Comparison of ENCODE assay signal across 8 cellular contexts in genomic region chr19:1072371-1073015, GRCh38. TPM values are rescaled to one million over a fixed set of nuclear protein-coding genes. Genes with fewer than 3 reads are reported as not detected.
DNase-seq lines count a peak whose midpoint lies in the region; ATAC-seq and TF ChIP-seq lines count a peak whose summit lies in the region.
"Had no signal": no experiment of that assay in that cellular context is flagged by ENCODE, and none has a peak within 500 bp of the region (broad histone marks: within the 10 kb centered on the region; RNA-seq: fewer than 3 reads in every experiment).

No MANE protein-coding gene starts in this region.

- intact Hi-C loops in activated CD4-positive, alpha-beta T cell treated with anti-CD3 and anti-CD28 coated beads for 36 hours (cut with DNase I, micrococcal nuclease) = no loop called here

- H3K27me3 Mint-ChIP-seq in activated CD4-positive, alpha-beta T cell treated with anti-CD3 and anti-CD28 coated beads for 36 hours = no peaks in the 10 kb centered on the region
- peaks cover 50% of the 10 kb centered on the region for H3K27me3 Mint-ChIP-seq in nephron progenitor cell (ENCODE audit: low read depth, poor library complexity)

- POLR2A ChIA-PET in activated CD4-positive, alpha-beta T cell treated with anti-CD3 and anti-CD28 coated beads for 36 hours (lab: Charles Lee) = interaction anchor here (1.2 kb wide), 1 partner anchor 45 kb away, joined by 3 read pairs; no protein-coding TSS in a partner anchor

- DNase-seq in activated CD4-positive, alpha-beta T cell treated with anti-CD3 and anti-CD28 coated beads for 36 hours = no peak
- no peak for DNase-seq in activated CD4-positive, alpha-beta T cell treated with anti-CD3 and anti-CD28 coated beads for 1 hour
- no peak for DNase-seq in nephron progenitor cell
- DNase-seq: activated CD4-positive, alpha-beta T cell treated with anti-CD3 and anti-CD28 coated beads for 4 hours; NCI-H1105 treated with DMSO at 0.1 percent for 48 hours; NCI-H526 treated with DMSO at 0.1 percent for 48 hours; SIG-M5 had no signal

- CTCF ChIA-PET in activated CD4-positive, alpha-beta T cell treated with anti-CD3 and anti-CD28 coated beads for 36 hours (lab: Charles Lee) = interaction anchor here (1.0 kb wide), 1 partner anchor 172 kb away, joined by 3 read pairs; no protein-coding TSS in a partner anchor

- peak overlapping the region; percentile 33 for H3K27ac Mint-ChIP-seq in activated CD4-positive, alpha-beta T cell treated with anti-CD3 and anti-CD28 coated beads for 36 hours
- no peak overlapping the region for H3K27ac Mint-ChIP-seq in nephron progenitor cell

- peaks cover 59% of the 10 kb centered on the region for H3K36me3 Mint-ChIP-seq in activated CD4-positive, alpha-beta T cell treated with anti-CD3 and anti-CD28 coated beads for 36 hours (ENCODE audit: low read depth)
- H3K36me3 Mint-ChIP-seq in nephron progenitor cell (ENCODE audit: low read depth) = peaks cover 6% of the 10 kb centered on the region

- peaks cover 59% of the 10 kb centered on the region for H3K4me1 Mint-ChIP-seq in activated CD4-positive, alpha-beta T cell treated with anti-CD3 and anti-CD28 coated beads for 36 hours
- peaks cover 18% of the 10 kb centered on the region for H3K4me1 Mint-ChIP-seq in nephron progenitor cell

- H3K4me3 Mint-ChIP-seq in activated CD4-positive, alpha-beta T cell treated with anti-CD3 and anti-CD28 coated beads for 36 hours = no peak overlapping the region
- peak overlapping the region; percentile 82 for H3K4me3 Mint-ChIP-seq in nephron progenitor cell

- no peak for TF ChIP-seq CTCF in nephron progenitor cell (IDR thresholded peaks at IDR 0.05)

- no peak for ATAC-seq in activated CD4-positive, alpha-beta T cell treated with anti-CD3 and anti-CD28 coated beads for 36 hours
- no peak for ATAC-seq in GM19351 (IDR thresholded peaks at IDR 0.05; ENCODE audit: unreplicated experiment)

- no peaks in the 10 kb centered on the region for H3K9me3 Mint-ChIP-seq in activated CD4-positive, alpha-beta T cell treated with anti-CD3 and anti-CD28 coated beads for 36 hours (ENCODE audit: low read depth)
- no peaks in the 10 kb centered on the region for H3K9me3 Mint-ChIP-seq in nephron progenitor cell

RNA-seq across cellular contexts. Expression of gene ARHGAP45, which starts 5.5 kb away (rescaled TPM):
- 100 to 1,000 TPM; 107 to 137 TPM for total RNA-seq in activated CD4-positive, alpha-beta T cell treated with anti-CD3 and anti-CD28 coated beads for 36 hours

RNA-seq across cellular contexts. Expression of gene POLR2E, which starts 22.7 kb away (rescaled TPM):
- 100 to 1,000 TPM; 171 to 229 TPM for total RNA-seq in activated CD4-positive, alpha-beta T cell treated with anti-CD3 and anti-CD28 coated beads for 36 hours

RNA-seq across cellular contexts. Expression of gene GPX4, which starts 31.3 kb away (rescaled TPM):
- 100 to 1,000 TPM; 192 to 218 TPM for total RNA-seq in activated CD4-positive, alpha-beta T cell treated with anti-CD3 and anti-CD28 coated beads for 36 hours

RNA-seq across cellular contexts. Expression of gene ABCA7, which starts 32.6 kb away (rescaled TPM):
- 10 to 100 TPM; 14.4 to 16.9 TPM for total RNA-seq in activated CD4-positive, alpha-beta T cell treated with anti-CD3 and anti-CD28 coated beads for 36 hours

RNA-seq across cellular contexts. Expression of gene CNN2, which starts 46.1 kb away (rescaled TPM):
- 100 to 1,000 TPM; 108 to 130 TPM for total RNA-seq in activated CD4-positive, alpha-beta T cell treated with anti-CD3 and anti-CD28 coated beads for 36 hours
